20 cellular contexts compared by ENCODE assay signal in genomic region chr12:8894378-8894777, GRCh38. TPM values are rescaled to one million over a fixed set of nuclear protein-coding genes. Genes with fewer than 3 reads are reported as not detected.
A peak's percentile ranks its signal among the peaks of the same experiment; 100 is the strongest.
DNase-seq lines count a peak whose midpoint lies in the region; ATAC-seq lines count a peak whose summit lies in the region.
"Had no signal": no experiment of that assay in that cellular context is flagged by ENCODE, and none has a peak within 500 bp of the region (broad histone marks: within the 10 kb centered on the region; RNA-seq: fewer than 3 reads in every experiment).

No MANE protein-coding gene starts in this region.

- H3K36me3 Mint-ChIP-seq in activated naive CD8-positive, alpha-beta T cell treated with anti-CD3 and anti-CD28 coated beads, Interleukin-2, amount 50 U/mL, for 24 hours (ENCODE audit: low read depth): no peaks in the 10 kb centered on the region
- no peaks in the 10 kb centered on the region for H3K36me3 Mint-ChIP-seq in activated naive CD8-positive, alpha-beta T cell treated with anti-CD3 and anti-CD28 coated beads for 36 hours
- no peaks in the 10 kb centered on the region for H3K36me3 Mint-ChIP-seq in stimulated activated naive B cell treated with anti-CD40 and anti-IgM and Interleukin-4, amounts not matched to agents 10 μg/mL and 1 μg/mL and 100 μg/mL, for 72 hours
- H3K36me3 Mint-ChIP-seq: CD4-positive, CD25-positive, alpha-beta regulatory T cell had no signal

- no peaks in the 10 kb centered on the region for H3K9me3 Mint-ChIP-seq in activated naive CD8-positive, alpha-beta T cell treated with anti-CD3 and anti-CD28 coated beads, Interleukin-2, amount 50 U/mL, for 24 hours
- H3K9me3 Mint-ChIP-seq in activated naive CD8-positive, alpha-beta T cell treated with anti-CD3 and anti-CD28 coated beads for 36 hours: no peaks in the 10 kb centered on the region
- H3K9me3 Mint-ChIP-seq in stimulated activated naive B cell treated with anti-CD40 and anti-IgM and Interleukin-4, amounts not matched to agents 10 μg/mL and 1 μg/mL and 100 μg/mL, for 72 hours: peaks cover 0 to 1% of the 10 kb centered on the region in 2 donors
- H3K9me3 Mint-ChIP-seq: CD4-positive, CD25-positive, alpha-beta regulatory T cell; CD8-positive, alpha-beta memory T cell had no signal

- no peak for DNase-seq in activated naive CD8-positive, alpha-beta T cell treated with anti-CD3 and anti-CD28 coated beads, Interleukin-2, amount 50 U/mL, for 24 hours
- no peak for DNase-seq in activated naive CD8-positive, alpha-beta T cell treated with anti-CD3 and anti-CD28 coated beads for 36 hours
- DNase-seq in SK-MEL-5 (ENCODE audit: low read depth, low spot score) (peak; percentile 85), foreskin melanocyte (peak; percentile 89), medulla oblongata (ENCODE audit: extremely low spot score) (no peak), EL (no peak), HPDE6-E6E7 (ENCODE audit: extremely low spot score) (no peak)
- no peak for DNase-seq in stimulated activated naive B cell treated with anti-CD40 and anti-IgM and Interleukin-4, amounts not matched to agents 10 μg/mL and 1 μg/mL and 100 μg/mL, for 72 hours
- DNase-seq: 8988T; C1 segment of cervical spinal cord; CD4-positive, CD25-positive, alpha-beta regulatory T cell; CD8-positive, alpha-beta memory T cell; DMS153; DND-41; GDM1; HCEC 1CT; IMR-90 had no signal

- peak; percentile 66 for ATAC-seq in activated naive CD8-positive, alpha-beta T cell treated with anti-CD3 and anti-CD28 coated beads, Interleukin-2, amount 50 U/mL, for 24 hours
- peak; percentile 67 to 69 for ATAC-seq in stimulated activated naive B cell treated with anti-CD40 and anti-IgM and Interleukin-4, amounts not matched to agents 10 μg/mL and 1 μg/mL and 100 μg/mL, for 72 hours (replicated peaks)
- ATAC-seq: GM23338, K562 had no signal

- in situ Hi-C loops in SK-MEL-5 (cut with HindIII; ENCODE audit: low pct_unique_long_range_greater_than_20kb, low sequenced_read_pairs): no loop called here

- no peaks in the 10 kb centered on the region for H3K27me3 Mint-ChIP-seq in activated naive CD8-positive, alpha-beta T cell treated with anti-CD3 and anti-CD28 coated beads, Interleukin-2, amount 50 U/mL, for 24 hours
- no peaks in the 10 kb centered on the region for H3K27me3 Mint-ChIP-seq in activated naive CD8-positive, alpha-beta T cell treated with anti-CD3 and anti-CD28 coated beads for 36 hours
- H3K27me3 Mint-ChIP-seq in stimulated activated naive B cell treated with anti-CD40 and anti-IgM and Interleukin-4, amounts not matched to agents 10 μg/mL and 1 μg/mL and 100 μg/mL, for 72 hours: no peaks in the 10 kb centered on the region

- peaks cover 14% of the 10 kb centered on the region for H3K4me1 Mint-ChIP-seq in activated naive CD8-positive, alpha-beta T cell treated with anti-CD3 and anti-CD28 coated beads, Interleukin-2, amount 50 U/mL, for 24 hours
- peaks cover 10% of the 10 kb centered on the region for H3K4me1 Mint-ChIP-seq in activated naive CD8-positive, alpha-beta T cell treated with anti-CD3 and anti-CD28 coated beads for 36 hours
- H3K4me1 Mint-ChIP-seq in stimulated activated naive B cell treated with anti-CD40 and anti-IgM and Interleukin-4, amounts not matched to agents 10 μg/mL and 1 μg/mL and 100 μg/mL, for 72 hours: peaks cover 23 to 58% of the 10 kb centered on the region in 2 donors

- no peak overlapping the region for H3K4me3 Mint-ChIP-seq in activated naive CD8-positive, alpha-beta T cell treated with anti-CD3 and anti-CD28 coated beads, Interleukin-2, amount 50 U/mL, for 24 hours
- H3K4me3 Mint-ChIP-seq in activated naive CD8-positive, alpha-beta T cell treated with anti-CD3 and anti-CD28 coated beads for 36 hours: no peak overlapping the region
- peak overlapping the region in 1 of 2 donors; percentile 41 for H3K4me3 Mint-ChIP-seq in stimulated activated naive B cell treated with anti-CD40 and anti-IgM and Interleukin-4, amounts not matched to agents 10 μg/mL and 1 μg/mL and 100 μg/mL, for 72 hours
- H3K4me3 Mint-ChIP-seq: B cell; CD4-positive, CD25-positive, alpha-beta regulatory T cell; CD8-positive, alpha-beta memory T cell; GM23338 had no signal

- no peak overlapping the region for H3K27ac Mint-ChIP-seq in activated naive CD8-positive, alpha-beta T cell treated with anti-CD3 and anti-CD28 coated beads, Interleukin-2, amount 50 U/mL, for 24 hours
- no peak overlapping the region for H3K27ac Mint-ChIP-seq in activated naive CD8-positive, alpha-beta T cell treated with anti-CD3 and anti-CD28 coated beads for 36 hours
- H3K27ac Mint-ChIP-seq in stimulated activated naive B cell treated with anti-CD40 and anti-IgM and Interleukin-4, amounts not matched to agents 10 μg/mL and 1 μg/mL and 100 μg/mL, for 72 hours: no peak overlapping the region
- H3K27ac Mint-ChIP-seq: B cell; CD4-positive, CD25-positive, alpha-beta regulatory T cell; CD8-positive, alpha-beta memory T cell; GM23338 had no signal

RNA-seq across cellular contexts. Expression of gene PHC1, which starts 19.9 kb away (rescaled TPM):
- total RNA-seq in activated naive CD8-positive, alpha-beta T cell treated with anti-CD3 and anti-CD28 coated beads for 36 hours: 10 to 100 TPM; 12.9 to 16.5 TPM
- 25.1 and 31.1 TPM in 2 replicates for total RNA-seq in SK-MEL-5 (2014; rRNA removed; shearing (Covaris generic))
- 51.5 and 64.1 TPM in 2 replicates for polyA plus RNA-seq in SK-MEL-5 (2015; cell fraction: cytosol; rRNA removed)
- polyA plus RNA-seq in SK-MEL-5 (2015; cell fraction: nucleus; rRNA removed): 248 and 280 TPM in 2 replicates

RNA-seq across cellular contexts. Expression of gene M6PR, which starts 55.1 kb away (rescaled TPM):
- 100 to 1,000 TPM; 213 to 226 TPM for total RNA-seq in activated naive CD8-positive, alpha-beta T cell treated with anti-CD3 and anti-CD28 coated beads for 36 hours
- total RNA-seq in SK-MEL-5 (2014; rRNA removed; shearing (Covaris generic)): 563 and 575 TPM in 2 replicates
- 274 and 288 TPM in 2 replicates for polyA plus RNA-seq in SK-MEL-5 (2015; cell fraction: cytosol; rRNA removed)
- polyA plus RNA-seq in SK-MEL-5 (2015; cell fraction: nucleus; rRNA removed): 370 and 446 TPM in 2 replicates

Comparison
In these comparisons a context has a peak if more than half of its experiments do, and no peak if none do; other contexts are left out.
1. DNase-seq: peak in SK-MEL-5 (single experiment) and foreskin melanocyte (single experiment); none in activated naive CD8-positive, alpha-beta T cell treated with anti-CD3 and anti-CD28 coated beads, Interleukin-2, amount 50 U/mL, for 24 hours (single experiment), activated naive CD8-positive, alpha-beta T cell treated with anti-CD3 and anti-CD28 coated beads for 36 hours (single experiment), stimulated activated naive B cell treated with anti-CD40 and anti-IgM and Interleukin-4, amounts not matched to agents 10 μg/mL and 1 μg/mL and 100 μg/mL, for 72 hours (single experiment), medulla oblongata (single experiment), EL (single experiment) and HPDE6-E6E7 (single experiment).